In genomic region chr14:29458547-29458946, GRCh38 we compare ENCODE assay signal across 23 cellular contexts.
DNase-seq lines count a peak whose midpoint lies in the region; ATAC-seq, FAIRE-seq and TF ChIP-seq lines count a peak whose summit lies in the region.
"Had no signal": no experiment of that assay in that cellular context is flagged by ENCODE, and none has a peak within 500 bp of the region (broad histone marks: within the 10 kb centered on the region; RNA-seq: fewer than 3 reads in every experiment).

No MANE protein-coding gene starts in this region.

- BruUV-seq in HepG2 (replicated peaks; lab: Mats Ljungman, UMichigan) = no TSS peak

- H3K4me3 ChIP-seq in HepG2 (replicated peaks in 1 of 3; ENCODE audit: insufficient read depth in 1 of 3, low read depth in 2 of 3, low read length in 3 of 3) (no peak overlapping the region), right lobe of liver (no peak overlapping the region), astrocyte (ENCODE audit: insufficient read depth, low read depth, low read length) (no peak overlapping the region)
- H3K4me3 ChIP-seq: ascending aorta, BLaER1, pancreas had no signal

- POLR2A ChIA-PET in HepG2 (lab: Yijun Ruan, JAX) = no interaction called here

- H3K9me3 ChIP-seq in HepG2 (ENCODE audit: low read length) (peaks cover 57% of the 10 kb centered on the region), right lobe of liver (no peaks in the 10 kb centered on the region), astrocyte (ENCODE audit: insufficient read depth, low read depth, low read length) (no peaks in the 10 kb centered on the region), T-helper 17 cell (ENCODE audit: control insufficient read depth, low read length, poor library complexity, severe bottlenecking) (no peaks in the 10 kb centered on the region)
- H3K9me3 ChIP-seq: ascending aorta, BLaER1, pancreas had no signal

- no peaks in the 10 kb centered on the region for H3K27me3 Mint-ChIP-seq in astrocyte (ENCODE audit: low read depth, unreplicated experiment)
- peaks cover 4% of the 10 kb centered on the region for H3K27me3 Mint-ChIP-seq in mesothelial cell of epicardium (ENCODE audit: low read depth)
- no peaks in the 10 kb centered on the region for H3K27me3 Mint-ChIP-seq in T-helper 17 cell
- H3K27me3 Mint-ChIP-seq: activated CD4-positive, alpha-beta T cell treated with anti-CD3 and anti-CD28 coated beads for 36 hours; activated naive CD8-positive, alpha-beta T cell; central memory CD8-positive, alpha-beta T cell had no signal

- H3K4me3 Mint-ChIP-seq in astrocyte (ENCODE audit: unreplicated experiment) (no peak overlapping the region), mesothelial cell of epicardium (no peak overlapping the region), T-helper 17 cell (no peak overlapping the region)
- H3K4me3 Mint-ChIP-seq: activated CD4-positive, alpha-beta T cell treated with anti-CD3 and anti-CD28 coated beads for 36 hours; activated naive CD8-positive, alpha-beta T cell; central memory CD8-positive, alpha-beta T cell; T-helper 2 cell treated with Interferon-gamma antibody and Interleukin-4, amounts not matched to agents 5 μg/mL and 100 μg/mL, for 36 hours had no signal

- DNase-seq in HepG2 (ENCODE audit: low spot score) (no peak), right lobe of liver (no peak), NCI-H146 treated with DMSO at 0.1 percent for 48 hours (lab: John Stamatoyannopoulos, UW; ENCODE audit: unreplicated experiment) (peak; percentile 36), astrocyte (ENCODE audit: low read depth) (peak; percentile 30), mesothelial cell of epicardium (ENCODE audit: low spot score in 2 of 2, unreplicated experiment in 2 of 2) (no peak), T-helper 17 cell (no peak), NCI-H1092 treated with DMSO at 0.1 percent for 48 hours (lab: John Stamatoyannopoulos, UW) (no peak)
- DNase-seq: activated CD4-positive, alpha-beta T cell treated with anti-CD3 and anti-CD28 coated beads for 36 hours; activated effector memory CD4-positive, alpha-beta T cell treated with Interleukin-2 at 50 U/mL for 16 hours; activated T-cell treated with anti-CD3 and anti-CD28 coated beads for 4 hours; dermis blood vessel endothelial cell; DMS79 treated with DMSO at 0.1 percent for 48 hours; Karpas-422; pancreas; Right ventricle myocardium superior; trophoblast cell had no signal

- H3K27me3 ChIP-seq in HepG2 (ENCODE audit: control insufficient read depth in 1 of 2, insufficient read depth in 2 of 2, low read length in 2 of 2) (no peaks in the 10 kb centered on the region), right lobe of liver (no peaks in the 10 kb centered on the region), astrocyte (ENCODE audit: insufficient read depth, low read length) (no peaks in the 10 kb centered on the region)
- H3K27me3 ChIP-seq: ascending aorta, BLaER1 had no signal

- CTCF ChIA-PET in HepG2 (lab: Yijun Ruan, JAX; ENCODE audit: low intra/inter-chr PET ratio, low total read pairs) = no interaction called here

- in situ Hi-C loops in HepG2 (cut with HindIII; ENCODE audit: extremely low pct_ligation_motif_present, low pct_unique_long_range_greater_than_20kb) = no loop called here

- no peaks in the 10 kb centered on the region for H3K4me1 Mint-ChIP-seq in astrocyte (ENCODE audit: low read depth, unreplicated experiment)
- no peaks in the 10 kb centered on the region for H3K4me1 Mint-ChIP-seq in mesothelial cell of epicardium
- no peaks in the 10 kb centered on the region for H3K4me1 Mint-ChIP-seq in T-helper 17 cell
- H3K4me1 Mint-ChIP-seq: activated CD4-positive, alpha-beta T cell treated with anti-CD3 and anti-CD28 coated beads for 36 hours; central memory CD8-positive, alpha-beta T cell had no signal

- FAIRE-seq in HepG2 (lab: Jason Lieb, UNC) (no peak), astrocyte (lab: Jason Lieb, UNC) (no peak)
- FAIRE-seq: frontal cortex, GM18507, pancreas had no signal

- H3K9me3 Mint-ChIP-seq in astrocyte (ENCODE audit: unreplicated experiment) (no peaks in the 10 kb centered on the region), mesothelial cell of epicardium (no peaks in the 10 kb centered on the region)

- H3K9ac ChIP-seq in HepG2 (ENCODE audit: insufficient read depth, low read depth, low read length) (no peak overlapping the region), astrocyte (ENCODE audit: low read length) (no peak overlapping the region)
- H3K9ac ChIP-seq: BLaER1 had no signal

- intact Hi-C loops in HepG2 (cut with micrococcal nuclease; ENCODE audit: unreplicated experiment) = no loop called here
- intact Hi-C loops in right lobe of liver (cut with DNase I) = no loop called here

- H3K4me1 ChIP-seq in HepG2 (ENCODE audit: insufficient read depth, low read length) (no peaks in the 10 kb centered on the region), right lobe of liver (no peaks in the 10 kb centered on the region), astrocyte (ENCODE audit: insufficient read depth, low read length) (no peaks in the 10 kb centered on the region)
- H3K4me1 ChIP-seq: ascending aorta, BLaER1, pancreas had no signal

- H2AFZ ChIP-seq in HepG2 (ENCODE audit: low read length) (no peak overlapping the region), astrocyte (ENCODE audit: low read depth, low read length) (no peak overlapping the region)

- no peaks in the 10 kb centered on the region for H3K79me2 ChIP-seq in HepG2 (ENCODE audit: insufficient read depth, low read length)
- H3K79me2 ChIP-seq in astrocyte (ENCODE audit: insufficient read depth, low read length) = no peaks in the 10 kb centered on the region

- no peaks in the 10 kb centered on the region for H3K36me3 ChIP-seq in HepG2 (replicated peaks in 1 of 2; ENCODE audit: control insufficient read depth in 1 of 2, insufficient read depth in 2 of 2, low read length in 2 of 2)
- no peaks in the 10 kb centered on the region for H3K36me3 ChIP-seq in right lobe of liver
- H3K36me3 ChIP-seq in astrocyte (ENCODE audit: insufficient read depth, low read length) = no peaks in the 10 kb centered on the region
- H3K36me3 ChIP-seq: ascending aorta, BLaER1, pancreas had no signal

- TF ChIP-seq CTCF in HepG2 (CRISPR knock-in tag; IDR thresholded peaks at IDR 0.05) (no peak), right lobe of liver (IDR thresholded peaks at IDR 0.05) (no peak), astrocyte (IDR thresholded peaks at IDR 0.05; ENCODE audit: insufficient read depth, low read depth, low read length) (no peak), mesothelial cell of epicardium (IDR thresholded peaks at IDR 0.05; ENCODE audit: unreplicated experiment) (no peak)

- H3K27ac Mint-ChIP-seq in astrocyte (ENCODE audit: unreplicated experiment) (no peak overlapping the region), mesothelial cell of epicardium (no peak overlapping the region), T-helper 17 cell (no peak overlapping the region)
- H3K27ac Mint-ChIP-seq: activated CD4-positive, alpha-beta T cell treated with anti-CD3 and anti-CD28 coated beads for 36 hours; activated naive CD8-positive, alpha-beta T cell; T-helper 2 cell treated with Interferon-gamma antibody and Interleukin-4, amounts not matched to agents 5 μg/mL and 100 μg/mL, for 36 hours had no signal

- ATAC-seq in HepG2 (no peak), right lobe of liver (no peak), T-helper 17 cell (no peak)
- ATAC-seq: activated CD4-positive, alpha-beta T cell treated with anti-CD3 and anti-CD28 coated beads for 36 hours; pancreas had no signal

- no peaks in the 10 kb centered on the region for H4K20me1 ChIP-seq in HepG2 (ENCODE audit: insufficient read depth, low read length)
- no peaks in the 10 kb centered on the region for H4K20me1 ChIP-seq in astrocyte (ENCODE audit: insufficient read depth, low read length)
- H4K20me1 ChIP-seq: BLaER1 had no signal

- no peak for TF ChIP-seq POLR2A in HepG2 (IDR thresholded peaks at IDR 0.05; ENCODE audit: insufficient read depth in 1 of 2, low read depth in 2 of 2, low read length in 2 of 2)
- no peak for TF ChIP-seq POLR2A in right lobe of liver (IDR thresholded peaks at IDR 0.05)

- H3K4me2 ChIP-seq in HepG2 (ENCODE audit: low read depth, low read length) = no peak overlapping the region
- peak overlapping the region; percentile 9 for H3K4me2 ChIP-seq in astrocyte (ENCODE audit: low read length)
- H3K4me2 ChIP-seq: BLaER1 had no signal

- H3K27ac ChIP-seq in HepG2 (ENCODE audit: extremely low read length, insufficient read depth, low read length) (no peak overlapping the region), right lobe of liver (no peak overlapping the region), astrocyte (ENCODE audit: low read depth, low read length) (no peak overlapping the region)
- H3K27ac ChIP-seq: ascending aorta, BLaER1, pancreas had no signal

- TF ChIP-seq EP300 in HepG2 (IDR thresholded peaks at IDR 0.05; ENCODE audit: low read depth in 2 of 2, low read length in 2 of 2) (no peak), HepG2 (CRISPR knock-in tag; IDR thresholded peaks at IDR 0.05; ENCODE audit: borderline replicate concordance) (no peak)

- 2% methylated on average over 1 of the region's 1 CpG for WGBS in HepG2 (ENCODE audit: low lambda C conversion rate)
- 24% methylated on average over 1 of the region's 1 CpG for WGBS in right lobe of liver (ENCODE audit: insufficient coverage, low coverage, low lambda C conversion rate, missing lambda C conversion rate)

- no peak for TF ChIP-seq RAD21 in HepG2 (CRISPR knock-in tag; IDR thresholded peaks at IDR 0.05)

- H3K36me3 Mint-ChIP-seq in astrocyte (ENCODE audit: low read depth, unreplicated experiment) = no peaks in the 10 kb centered on the region
- no peaks in the 10 kb centered on the region for H3K36me3 Mint-ChIP-seq in mesothelial cell of epicardium
- H3K36me3 Mint-ChIP-seq in T-helper 17 cell (ENCODE audit: low read depth) = no peaks in the 10 kb centered on the region
- H3K36me3 Mint-ChIP-seq: activated naive CD8-positive, alpha-beta T cell had no signal

TF ChIP-seq in HepG2, 621 proteins besides CTCF, POLR2A, EP300 and RAD21:
- TF ChIP-seq ZFP62 (CRISPR knock-in tag; IDR thresholded peaks at IDR 0.05) (no peak), TBX3 (IDR thresholded peaks at IDR 0.05; ENCODE audit: borderline replicate concordance) (0 out of 2 replicates have a peak, but pooled peaks have one; percentile 10), NPAS2 (CRISPR knock-in tag; IDR thresholded peaks at IDR 0.05; ENCODE audit: borderline replicate concordance) (no peak), PLRG1 (conservative IDR thresholded peaks at IDR 0.05) (no peak)

Comparison
In these comparisons a context has a peak if more than half of its experiments do, and no peak if none do; other contexts are left out.
1. DNase-seq: peak in NCI-H146 treated with DMSO at 0.1 percent for 48 hours (single experiment) and astrocyte (single experiment); none in HepG2 (single experiment), right lobe of liver (0 of 3), mesothelial cell of epicardium (0 of 2), T-helper 17 cell (0 of 3) and NCI-H1092 treated with DMSO at 0.1 percent for 48 hours (single experiment).